ENCODE assay signal across 20 cellular contexts in genomic region chr10:97607076-97607635, GRCh38. TPM values are rescaled to one million over a fixed set of nuclear protein-coding genes. Genes with fewer than 3 reads are reported as not detected.
DNase-seq lines count a peak whose midpoint lies in the region; ATAC-seq, FAIRE-seq and TF ChIP-seq lines count a peak whose summit lies in the region.
"Had no signal": no experiment of that assay in that cellular context is flagged by ENCODE, and none has a peak within 500 bp of the region (broad histone marks: within the 10 kb centered on the region; RNA-seq: fewer than 3 reads in every experiment).

No MANE protein-coding gene starts in this region.

- 95% methylated on average over 4 of the region's 5 CpGs for WGBS in A549 (ENCODE audit: missing lambda C conversion rate)

- H4K20me1 ChIP-seq in neural progenitor cell (ENCODE audit: low read depth), result peaks cover 7% of the 10 kb centered on the region

- H3K4me2 ChIP-seq in A549, result no peak overlapping the region
- H3K4me2 ChIP-seq in neural progenitor cell, result no peak overlapping the region
- H3K4me2 ChIP-seq: GM23338 had no signal

- H3K36me3 ChIP-seq in neural progenitor cell, result no peaks in the 10 kb centered on the region

- H3K27ac Mint-ChIP-seq in neural progenitor cell, result peak overlapping the region; percentile 8
- H3K27ac Mint-ChIP-seq: CD4-positive, alpha-beta T cell; GM23338 had no signal

- FAIRE-seq in A549 (lab: Jason Lieb, UNC), result no peak
- FAIRE-seq: GM12878 had no signal

- TF ChIP-seq RAD21 in A549 (conservative IDR thresholded peaks at IDR 0.05 in 1 of 2, IDR thresholded peaks at IDR 0.05 in 1 of 2), result no peak

- H3K4me1 ChIP-seq in A549, result peaks cover 18% of the 10 kb centered on the region; the same call in 2 of the 3 replicates
- H3K4me1 ChIP-seq in neural progenitor cell, result peaks cover 4% of the 10 kb centered on the region

- no peak for TF ChIP-seq EP300 in A549 (IDR thresholded peaks at IDR 0.05)

- no peak for TF ChIP-seq POLR2A in A549 (IDR thresholded peaks at IDR 0.05; ENCODE audit: low read length)

- H3K9me3 Mint-ChIP-seq in neural progenitor cell, result no peaks in the 10 kb centered on the region
- H3K9me3 Mint-ChIP-seq: CD4-positive, alpha-beta T cell; GM23338 had no signal

- no peak for TF ChIP-seq CTCF in A549 (IDR thresholded peaks at IDR 0.05)
- TF ChIP-seq CTCF in neural progenitor cell (IDR thresholded peaks at IDR 0.05), result no peak

- CTCF ChIA-PET in A549 (lab: Yijun Ruan, JAX), result interaction anchor here (0.8 to 39.7 kb wide), 3 partner anchors 9 to 53 kb away, joined by 3 to 1048 read pairs (median 3); partner anchors contain the start of genes ANKRD2, C10orf62 and HOGA1

- H3K79me2 ChIP-seq in neural progenitor cell (ENCODE audit: low read depth), result no peaks in the 10 kb centered on the region

- no peaks in the 10 kb centered on the region for H3K27me3 ChIP-seq in neural progenitor cell

- no peaks in the 10 kb centered on the region for H3K36me3 Mint-ChIP-seq in neural progenitor cell

- no peak overlapping the region for H3K4me3 Mint-ChIP-seq in neural progenitor cell
- H3K4me3 Mint-ChIP-seq: CD4-positive, alpha-beta T cell; GM23338 had no signal

- intact Hi-C loops in head of caudate nucleus (cut with DNase I), result loop anchor here (5.0 kb wide), 1 partner anchor 35 kb away; the partner anchor contains the start of gene ANKRD2

- H3K4me1 Mint-ChIP-seq in neural progenitor cell, result peaks cover 11% of the 10 kb centered on the region

- POLR2A ChIA-PET in A549 (lab: Yijun Ruan, JAX), result no interaction called here

- ATAC-seq in A549, result no peak
- ATAC-seq in GM21717 (IDR thresholded peaks at IDR 0.05; ENCODE audit: unreplicated experiment), result no peak
- ATAC-seq: GM12878, GM23338 had no signal

- no peak overlapping the region for H3K4me3 ChIP-seq in A549
- no peak overlapping the region for H3K4me3 ChIP-seq in neural progenitor cell
- H3K4me3 ChIP-seq: GM12878, GM23338 had no signal

- H3K9ac ChIP-seq in neural progenitor cell, result no peak overlapping the region

- no peaks in the 10 kb centered on the region for H3F3A ChIP-seq in neural progenitor cell (ENCODE audit: low read depth)

- DNase-seq in A549 (ENCODE audit: low read depth in 1 of 2, low spot score in 1 of 2) (no peak), ELF-1 (ENCODE audit: low read depth, low spot score) (peak; percentile 16), head of caudate nucleus (peak in 24 of 42 donors; percentile 8 to 71 (median 34)), neural progenitor cell (ENCODE audit: low spot score) (no peak), DMS153 treated with DMSO at 0.1 percent for 48 hours (lab: John Stamatoyannopoulos, UW; ENCODE audit: unreplicated experiment) (no peak)
- no peak for DNase-seq in central memory CD4-positive, alpha-beta T cell
- DNase-seq: AML-193; Calu3; CD4-positive, alpha-beta T cell; DMS79; GDM1; KG1; NCI-H1436; NCI-H2029; NCI-H2171 treated with DMSO at 0.1 percent for 48 hours; NCI-H774; PC-3 had no signal

- H3K27ac ChIP-seq in A549, result peak overlapping the region; percentile 2 to 27; a peak in 1 of 6 replicates
- H3K27ac ChIP-seq in neural progenitor cell, result no peak overlapping the region

- H3K9me3 ChIP-seq in A549 (no peaks in the 10 kb centered on the region), neural progenitor cell (ENCODE audit: low read depth) (no peaks in the 10 kb centered on the region)

- H3K27me3 Mint-ChIP-seq in neural progenitor cell (ENCODE audit: insufficient read depth, low read depth), result peaks cover 3% of the 10 kb centered on the region
- H3K27me3 Mint-ChIP-seq: CD4-positive, alpha-beta T cell had no signal

- no peak overlapping the region for H2AFZ ChIP-seq in neural progenitor cell (replicated peaks)
- H2AFZ ChIP-seq: GM23338 had no signal

TF ChIP-seq in A549, 52 proteins besides CTCF, POLR2A, EP300 and RAD21 (continues in another document):
- TF ChIP-seq ESRRA (IDR thresholded peaks at IDR 0.05; ENCODE audit: borderline replicate concordance, low read length), result no peak
- TF ChIP-seq MAZ (IDR thresholded peaks at IDR 0.05; ENCODE audit: borderline replicate concordance, low read depth, low read length), result no peak
- no peak for TF ChIP-seq CBX2 (IDR thresholded peaks at IDR 0.05; ENCODE audit: borderline replicate concordance, low read depth)
- no peak for TF ChIP-seq HEYL (CRISPR knock-in tag; IDR thresholded peaks at IDR 0.05)
- TF ChIP-seq KDM1A (IDR thresholded peaks at IDR 0.05; ENCODE audit: low read depth), result no peak
- TF ChIP-seq ZSCAN20 (CRISPR knock-in tag; IDR thresholded peaks at IDR 0.05), result no peak
- TF ChIP-seq BCL3 (IDR thresholded peaks at IDR 0.05), result no peak
- no peak for TF ChIP-seq REST (IDR thresholded peaks at IDR 0.05)
- no peak for TF ChIP-seq ZC3H11A (IDR thresholded peaks at IDR 0.05)
- TF ChIP-seq ZFP36 (IDR thresholded peaks at IDR 0.05; ENCODE audit: borderline replicate concordance, partially characterized antibody), result no peak
- TF ChIP-seq TP53 (CRISPR knock-in tag; IDR thresholded peaks at IDR 0.05), result no peak

RNA-seq across cellular contexts. Expression of gene C10orf62, which starts 17.6 kb away (rescaled TPM):
- polyA plus RNA-seq in A549 (2011; rRNA removed), result 0.12 TPM in 1 of 2 replicates, not detected in the other
- polyA plus RNA-seq in A549 (2012; cell fraction: cytosol; rRNA removed), result 0.07 and 0.09 TPM in 2 replicates
- 0.53 and 0.73 TPM in 2 replicates for polyA plus RNA-seq in A549 (2012; cell fraction: nucleus; rRNA removed)
- polyA plus RNA-seq in A549 (2017; fragmentation: RNase III; extraction: RNeasy Plus Mini Kit Qiagen cat#74134 plus additional on column Dnase treatment), result 0.10 TPM in 1 of 3 replicates, not detected in the others
- polyA minus RNA-seq in A549 (2011; rRNA and poly(A)+ RNA removed), result 0.73 and 0.91 TPM in 2 replicates
- not detected in 2 replicates for total RNA-seq in neural progenitor cell (ENCODE audit: low replicate concordance)
- total RNA-seq: CD4-positive, alpha-beta T cell; GM12878; GM23338; PC-3 had no signal
- polyA plus RNA-seq: GM12878, GM23338 had no signal

RNA-seq across cellular contexts. Expression of gene HOGA1, which starts 23.0 kb away (rescaled TPM):
- polyA plus RNA-seq in A549 (2011; rRNA removed) (2.0 TPM in 2 replicates), A549 (2017; fragmentation: RNase III; extraction: RNeasy Plus Mini Kit Qiagen cat#74134 plus additional on column Dnase treatment) (3.1 to 3.5 TPM (median 3.1 TPM) in 3 replicates)
- polyA plus RNA-seq in A549 (2012; cell fraction: cytosol; rRNA removed), result 2.0 and 2.8 TPM in 2 replicates
- polyA plus RNA-seq in A549 (2012; cell fraction: nucleus; rRNA removed), result 3.5 and 3.6 TPM in 2 replicates
- polyA minus RNA-seq in A549 (2011; rRNA and poly(A)+ RNA removed), result 1.4 and 2.5 TPM in 2 replicates
- 0.17 and 1.2 TPM in 2 replicates for total RNA-seq in neural progenitor cell (ENCODE audit: low replicate concordance)
- total RNA-seq: CD4-positive, alpha-beta T cell; GM12878; GM23338 had no signal

RNA-seq across cellular contexts. Expression of gene MORN4, which starts 26.1 kb away (rescaled TPM):
- polyA plus RNA-seq in A549 (2011; rRNA removed) (13.8 and 14.2 TPM in 2 replicates), A549 (2017; fragmentation: RNase III; extraction: RNeasy Plus Mini Kit Qiagen cat#74134 plus additional on column Dnase treatment) (8.3 to 10.9 TPM (median 8.9 TPM) in 3 replicates)
- polyA plus RNA-seq in A549 (2012; cell fraction: cytosol; rRNA removed), result 9.7 and 10.4 TPM in 2 replicates
- polyA plus RNA-seq in A549 (2012; cell fraction: nucleus; rRNA removed), result 2.9 and 3.4 TPM in 2 replicates
- polyA minus RNA-seq in A549 (2011; rRNA and poly(A)+ RNA removed), result 3.2 and 4.2 TPM in 2 replicates
- total RNA-seq in neural progenitor cell (ENCODE audit: low replicate concordance), result 23.8 and 29.3 TPM in 2 replicates

RNA-seq across cellular contexts. Expression of gene PI4K2A, which starts 33.3 kb away (rescaled TPM):
- polyA plus RNA-seq in A549 (2011; rRNA removed), result 16.6 and 18.8 TPM in 2 replicates
- polyA plus RNA-seq in A549 (2012; cell fraction: cytosol; rRNA removed), result 13.1 and 17.7 TPM in 2 replicates
- polyA plus RNA-seq in A549 (2012; cell fraction: nucleus; rRNA removed), result 14.8 and 17.7 TPM in 2 replicates
- polyA plus RNA-seq in A549 (2017; fragmentation: RNase III; extraction: RNeasy Plus Mini Kit Qiagen cat#74134 plus additional on column Dnase treatment), result 14.1 to 16.6 TPM (median 14.8 TPM) in 3 replicates
- polyA minus RNA-seq in A549 (2011; rRNA and poly(A)+ RNA removed), result 11.3 and 11.5 TPM in 2 replicates
- total RNA-seq in neural progenitor cell (ENCODE audit: low replicate concordance), result 11.9 and 20.3 TPM in 2 replicates

RNA-seq across cellular contexts. Expression of gene ANKRD2, which starts 34.6 kb away (rescaled TPM):
- polyA plus RNA-seq in A549 (2011; rRNA removed), result 0.90 and 1.5 TPM in 2 replicates
- 12.2 and 12.7 TPM in 2 replicates for polyA plus RNA-seq in A549 (2012; cell fraction: cytosol; rRNA removed)
- 13.6 and 13.9 TPM in 2 replicates for polyA plus RNA-seq in A549 (2012; cell fraction: nucleus; rRNA removed)
- 4.7 to 8.4 TPM (median 5.8 TPM) in 3 replicates for polyA plus RNA-seq in A549 (2017; fragmentation: RNase III; extraction: RNeasy Plus Mini Kit Qiagen cat#74134 plus additional on column Dnase treatment)
- polyA minus RNA-seq in A549 (2011; rRNA and poly(A)+ RNA removed), result 0.45 and 1.4 TPM in 2 replicates
- not detected in 2 replicates for total RNA-seq in neural progenitor cell (ENCODE audit: low replicate concordance)
- total RNA-seq: CD4-positive, alpha-beta T cell; GM23338 had no signal
- polyA plus RNA-seq: GM23338 had no signal

Comparison
In these comparisons a context has a peak if more than half of its experiments do, and no peak if none do; other contexts are left out.
1. DNase-seq: peak in ELF-1 (single experiment) and head of caudate nucleus (24 of 42); none in A549 (0 of 2), neural progenitor cell (single experiment), central memory CD4-positive, alpha-beta T cell (single experiment) and DMS153 treated with DMSO at 0.1 percent for 48 hours (single experiment).